16 cellular contexts compared by ENCODE assay signal in genomic region chr13:22041741-22042140, GRCh38.
DNase-seq lines count a peak whose midpoint lies in the region; ATAC-seq, FAIRE-seq and TF ChIP-seq lines count a peak whose summit lies in the region.
"Had no signal": no experiment of that assay in that cellular context is flagged by ENCODE, and none has a peak within 500 bp of the region (broad histone marks: within the 10 kb centered on the region; RNA-seq: fewer than 3 reads in every experiment).

No MANE protein-coding gene starts in this region.

- no peak overlapping the region for H2AFZ ChIP-seq in astrocyte (ENCODE audit: low read depth, low read length)

- H3K27ac ChIP-seq in HUES48 (ENCODE audit: low read depth, low read length) (no peak overlapping the region), astrocyte (ENCODE audit: low read depth, low read length) (no peak overlapping the region)
- H3K27ac ChIP-seq: pancreas, upper lobe of right lung had no signal

- peaks cover 3% of the 10 kb centered on the region for H3K4me1 Mint-ChIP-seq in T-helper 2 cell treated with Interferon-gamma antibody and Interleukin-4, amounts not matched to agents 5 μg/mL and 100 μg/mL, for 36 hours (ENCODE audit: low read depth)
- no peaks in the 10 kb centered on the region for H3K4me1 Mint-ChIP-seq in astrocyte (ENCODE audit: low read depth, unreplicated experiment)
- H3K4me1 Mint-ChIP-seq in naive thymus-derived CD8-positive, alpha-beta T cell = peaks cover 0 to 9% (median 5%) of the 10 kb centered on the region in 4 donors
- H3K4me1 Mint-ChIP-seq: brain had no signal

- no peaks in the 10 kb centered on the region for H4K20me1 ChIP-seq in astrocyte (ENCODE audit: insufficient read depth, low read length)

- ATAC-seq in naive thymus-derived CD8-positive, alpha-beta T cell = no peak

- H3K79me2 ChIP-seq in astrocyte (ENCODE audit: insufficient read depth, low read length) = no peaks in the 10 kb centered on the region

- H3K9ac ChIP-seq in HUES48 (ENCODE audit: low read depth, low read length) (no peak overlapping the region), astrocyte (ENCODE audit: low read length) (no peak overlapping the region)

- peak overlapping the region; percentile 81 for H3K4me3 Mint-ChIP-seq in T-helper 2 cell treated with Interferon-gamma antibody and Interleukin-4, amounts not matched to agents 5 μg/mL and 100 μg/mL, for 36 hours
- peak overlapping the region; percentile 37 for H3K4me3 Mint-ChIP-seq in astrocyte (ENCODE audit: unreplicated experiment)
- H3K4me3 Mint-ChIP-seq in naive thymus-derived CD8-positive, alpha-beta T cell = peak overlapping the region; percentile 7 to 95 (median 74)
- H3K4me3 Mint-ChIP-seq: brain had no signal

- no peak overlapping the region for H3K4me2 ChIP-seq in astrocyte (ENCODE audit: low read length)

- no peak for DNase-seq in T-helper 2 cell treated with Interferon-gamma antibody and Interleukin-4, amounts not matched to agents 5 μg/mL and 100 μg/mL, for 36 hours (ENCODE audit: low spot score)
- no peak for DNase-seq in T-helper 2 cell
- no peak for DNase-seq in astrocyte (ENCODE audit: low read depth)
- no peak for DNase-seq in naive thymus-derived CD8-positive, alpha-beta T cell
- DNase-seq in NCI-H1105 (lab: John Stamatoyannopoulos, UW) = no peak
- DNase-seq in NCI-H774 (lab: John Stamatoyannopoulos, UW) = no peak
- DNase-seq in DMS 273 treated with DMSO at 0.1 percent for 48 hours (lab: John Stamatoyannopoulos, UW) = no peak
- DNase-seq: kidney glomerular epithelial cell; NCI-H1048; NCI-H748 treated with DMSO at 0.1 percent for 48 hours; pancreas; stimulated activated CD4-positive, alpha-beta T cell treated with anti-CD3 and anti-CD28 coated beads, Interleukin-4, amount 100 ng/mL, for 4 hours; upper lobe of right lung had no signal

- H3K9me3 Mint-ChIP-seq in T-helper 2 cell treated with Interferon-gamma antibody and Interleukin-4, amounts not matched to agents 5 μg/mL and 100 μg/mL, for 36 hours = no peaks in the 10 kb centered on the region
- no peaks in the 10 kb centered on the region for H3K9me3 Mint-ChIP-seq in astrocyte (ENCODE audit: unreplicated experiment)
- H3K9me3 Mint-ChIP-seq in naive thymus-derived CD8-positive, alpha-beta T cell = peaks cover 0 to 7% (median 3%) of the 10 kb centered on the region in 9 donors

- H3K4me1 ChIP-seq in HUES48 (ENCODE audit: control insufficient read depth, insufficient read depth, low read length) (no peaks in the 10 kb centered on the region), astrocyte (ENCODE audit: insufficient read depth, low read length) (no peaks in the 10 kb centered on the region)
- H3K4me1 ChIP-seq: pancreas, upper lobe of right lung had no signal

- H3K36me3 Mint-ChIP-seq in T-helper 2 cell treated with Interferon-gamma antibody and Interleukin-4, amounts not matched to agents 5 μg/mL and 100 μg/mL, for 36 hours (ENCODE audit: low read depth) = no peaks in the 10 kb centered on the region
- H3K36me3 Mint-ChIP-seq in astrocyte (ENCODE audit: low read depth, unreplicated experiment) = no peaks in the 10 kb centered on the region
- H3K36me3 Mint-ChIP-seq in naive thymus-derived CD8-positive, alpha-beta T cell = peaks cover 0 to 1% (median 0%) of the 10 kb centered on the region in 3 donors
- H3K36me3 Mint-ChIP-seq: brain had no signal

- peak overlapping the region; percentile 60 for H3K4me3 ChIP-seq in HUES48 (ENCODE audit: low read depth, low read length)
- no peak overlapping the region for H3K4me3 ChIP-seq in astrocyte (ENCODE audit: insufficient read depth, low read depth, low read length)
- H3K4me3 ChIP-seq: pancreas had no signal

- no peak for TF ChIP-seq CTCF in astrocyte (IDR thresholded peaks at IDR 0.05; ENCODE audit: insufficient read depth, low read depth, low read length)

- H3K27me3 ChIP-seq in HUES48 (ENCODE audit: control insufficient read depth, insufficient read depth, low read length) = no peaks in the 10 kb centered on the region
- no peaks in the 10 kb centered on the region for H3K27me3 ChIP-seq in astrocyte (ENCODE audit: insufficient read depth, low read length)
- H3K27me3 ChIP-seq: pancreas, upper lobe of right lung had no signal

- no peak for FAIRE-seq in astrocyte (lab: Jason Lieb, UNC)
- FAIRE-seq: A204.1, pancreas had no signal

- POLR2A ChIA-PET in naive thymus-derived CD8-positive, alpha-beta T cell (lab: Charles Lee) = interaction anchor here (0.5 kb wide), 1 partner anchor 33 kb away, joined by 5 read pairs; no protein-coding TSS in a partner anchor

- H3K36me3 ChIP-seq in HUES48 (ENCODE audit: control insufficient read depth, insufficient read depth, low read length) (no peaks in the 10 kb centered on the region), astrocyte (ENCODE audit: insufficient read depth, low read length) (no peaks in the 10 kb centered on the region)
- H3K36me3 ChIP-seq: pancreas, upper lobe of right lung had no signal

- no peaks in the 10 kb centered on the region for H3K9me3 ChIP-seq in HUES48 (ENCODE audit: control insufficient read depth, insufficient read depth, low read length)
- no peaks in the 10 kb centered on the region for H3K9me3 ChIP-seq in astrocyte (ENCODE audit: insufficient read depth, low read depth, low read length)
- H3K9me3 ChIP-seq: pancreas, upper lobe of right lung had no signal

- no peak overlapping the region for H3K27ac Mint-ChIP-seq in T-helper 2 cell treated with Interferon-gamma antibody and Interleukin-4, amounts not matched to agents 5 μg/mL and 100 μg/mL, for 36 hours
- H3K27ac Mint-ChIP-seq in astrocyte (ENCODE audit: unreplicated experiment) = no peak overlapping the region
- peak overlapping the region in 4 of 10 donors; percentile 0 to 39 (median 14) for H3K27ac Mint-ChIP-seq in naive thymus-derived CD8-positive, alpha-beta T cell
- H3K27ac Mint-ChIP-seq: brain had no signal

- H3K27me3 Mint-ChIP-seq in T-helper 2 cell treated with Interferon-gamma antibody and Interleukin-4, amounts not matched to agents 5 μg/mL and 100 μg/mL, for 36 hours (ENCODE audit: low read depth) = no peaks in the 10 kb centered on the region
- no peaks in the 10 kb centered on the region for H3K27me3 Mint-ChIP-seq in astrocyte (ENCODE audit: low read depth, unreplicated experiment)
- peaks cover 0 to 3% (median 0%) of the 10 kb centered on the region in 5 donors for H3K27me3 Mint-ChIP-seq in naive thymus-derived CD8-positive, alpha-beta T cell
